ENCODE assay signal across 2 cellular contexts in the genomic region with DNA sequence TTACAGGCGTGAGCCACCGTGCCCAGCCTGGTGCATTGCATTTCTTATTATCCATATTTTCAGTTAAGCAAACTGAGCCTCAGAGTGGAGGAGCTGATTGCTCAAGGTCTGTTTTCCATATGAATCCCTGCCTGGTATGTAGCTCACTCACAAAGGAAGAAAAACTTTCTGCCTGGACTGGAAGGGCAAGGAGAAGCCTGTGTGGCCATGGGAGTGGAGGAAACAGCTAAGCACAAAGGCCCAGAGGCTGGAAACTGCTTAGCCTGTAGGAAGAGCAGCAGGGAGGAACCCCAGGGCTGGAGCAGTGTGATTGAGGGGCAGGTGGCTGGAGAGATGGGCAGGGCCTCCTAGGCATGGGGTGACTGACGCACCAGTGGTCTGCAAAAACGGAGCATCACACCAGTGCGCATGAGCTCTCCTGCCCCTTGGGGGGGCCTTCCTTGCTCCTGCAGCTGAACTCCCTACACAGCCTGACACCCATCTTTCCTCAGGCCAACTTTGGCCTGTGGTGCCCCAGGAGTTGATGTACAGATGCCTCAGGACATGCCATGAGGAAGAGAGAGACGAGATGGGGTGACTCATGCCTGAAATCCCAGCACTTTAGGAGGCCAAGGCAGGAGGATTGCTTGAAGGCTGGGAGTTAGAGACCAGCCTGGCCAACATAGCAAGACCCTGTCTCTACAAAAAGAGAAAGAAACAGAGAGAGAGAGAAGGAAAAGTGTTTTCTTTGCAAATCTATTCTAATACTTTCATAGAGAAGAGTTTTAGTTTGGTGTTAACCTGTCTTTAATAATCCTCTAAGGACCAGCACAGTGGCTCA.
TF ChIP-seq lines count a peak whose summit lies in the region.

No MANE protein-coding gene starts in this region.

TF ChIP-seq in H1, 55 proteins besides CTCF, POLR2A, EP300 and RAD21:
- TF ChIP-seq TAF1 (IDR thresholded peaks at IDR 0.05; ENCODE audit: low read depth, low read length) = 0 out of 2 replicates have a peak, but pooled peaks have one; percentile 34
- TF ChIP-seq KDM1A (IDR thresholded peaks at IDR 0.05; ENCODE audit: borderline replicate concordance, low read length) = peak; percentile 76; the same call in 1 of the 2 replicates
- no peak for TF ChIP-seq POLR2AphosphoS5 (IDR thresholded peaks at IDR 0.05; ENCODE audit: low read depth, low read length)
- no peak for TF ChIP-seq RFX5 (IDR thresholded peaks at IDR 0.05; ENCODE audit: borderline replicate concordance, low read depth, low read length)
- no peak for TF ChIP-seq SP2 (IDR thresholded peaks at IDR 0.05; ENCODE audit: low read length)
- no peak for TF ChIP-seq SRF (IDR thresholded peaks at IDR 0.05; ENCODE audit: low read depth, low read length)
- no peak for TF ChIP-seq CREB1 (IDR thresholded peaks at IDR 0.05)
- TF ChIP-seq, protein P1, sequence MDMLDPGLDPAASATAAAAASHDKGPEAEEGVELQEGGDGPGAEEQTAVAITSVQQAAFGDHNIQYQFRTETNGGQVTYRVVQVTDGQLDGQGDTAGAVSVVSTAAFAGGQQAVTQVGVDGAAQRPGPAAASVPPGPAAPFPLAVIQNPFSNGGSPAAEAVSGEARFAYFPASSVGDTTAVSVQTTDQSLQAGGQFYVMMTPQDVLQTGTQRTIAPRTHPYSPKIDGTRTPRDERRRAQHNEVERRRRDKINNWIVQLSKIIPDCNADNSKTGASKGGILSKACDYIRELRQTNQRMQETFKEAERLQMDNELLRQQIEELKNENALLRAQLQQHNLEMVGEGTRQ (IDR thresholded peaks at IDR 0.05; ENCODE audit: low read length) = no peak
- TF ChIP-seq SP4 (IDR thresholded peaks at IDR 0.05; ENCODE audit: low read length) = no peak
- TF ChIP-seq TAF7 (optimal IDR thresholded peaks at IDR 0.05; ENCODE audit: borderline replicate concordance, low read depth, low read length) = no peak
- TF ChIP-seq CEBPB (IDR thresholded peaks at IDR 0.05; ENCODE audit: low read depth, low read length) = peak; percentile 84
- no peak for TF ChIP-seq ZNF274 (IDR thresholded peaks at IDR 0.05; ENCODE audit: borderline replicate concordance, extremely low read depth, low read length)
- TF ChIP-seq FOSL1 (IDR thresholded peaks at IDR 0.05; ENCODE audit: insufficient read depth, low read depth, low read length) = no peak
- TF ChIP-seq BCL11A (IDR thresholded peaks at IDR 0.05; ENCODE audit: low read depth in 2 of 2, low read length in 2 of 2) = no peak
- peak; percentile 16 to 72; a peak in 1 of 4 replicates for TF ChIP-seq HDAC2 (IDR thresholded peaks at IDR 0.05; ENCODE audit: borderline replicate concordance in 1 of 2, low read depth in 2 of 2, low read length in 2 of 2)

TF ChIP-seq in HepG2, 621 proteins besides CTCF, POLR2A, EP300 and RAD21:
- TF ChIP-seq KDM1A (CRISPR knock-in tag; IDR thresholded peaks at IDR 0.05) (peak; percentile 30; the same call in 1 of the 2 replicates), KDM5B (CRISPR knock-in tag; IDR thresholded peaks at IDR 0.05; ENCODE audit: borderline replicate concordance) (0 out of 2 replicates have a peak, but pooled peaks have one; percentile 31), CEBPB (IDR thresholded peaks at IDR 0.05; ENCODE audit: borderline replicate concordance, low read depth, low read length) (peak; percentile 55; the same call in 1 of the 2 replicates), FOSL2 (CRISPR knock-in tag; IDR thresholded peaks at IDR 0.05) (peak; percentile 47; the same call in 1 of the 2 replicates), HNF4G (IDR thresholded peaks at IDR 0.05; ENCODE audit: borderline replicate concordance, low read depth, low read length) (no peak), HNF4G (CRISPR knock-in tag; IDR thresholded peaks at IDR 0.05; ENCODE audit: borderline replicate concordance, low read depth) (0 out of 2 replicates have a peak, but pooled peaks have one; percentile 20), ADNP (CRISPR knock-in tag; IDR thresholded peaks at IDR 0.05) (0 out of 2 replicates have a peak, but pooled peaks have one; percentile 29), CEBPG (CRISPR knock-in tag; IDR thresholded peaks at IDR 0.05) (peak; percentile 38; the same call in 1 of the 2 replicates), MTA1 (CRISPR knock-in tag; IDR thresholded peaks at IDR 0.05; ENCODE audit: borderline replicate concordance) (no peak), ZNF589 (CRISPR knock-in tag; conservative IDR thresholded peaks at IDR 0.05) (0 out of 2 replicates have a peak, but pooled peaks have one; percentile 29), TEAD3 (CRISPR knock-in tag; optimal IDR thresholded peaks at IDR 0.05; ENCODE audit: borderline replicate concordance) (peak; percentile 70), MLLT10 (CRISPR knock-in tag; IDR thresholded peaks at IDR 0.05) (no peak), ZNF484 (CRISPR knock-in tag; IDR thresholded peaks at IDR 0.05; ENCODE audit: borderline replicate concordance, low read depth) (no peak), ZMYM3 (CRISPR knock-in tag; IDR thresholded peaks at IDR 0.05) (peak; percentile 46; the same call in 1 of the 2 replicates), ZFP90 (CRISPR knock-in tag; IDR thresholded peaks at IDR 0.05; ENCODE audit: borderline replicate concordance) (no peak), ZNF460 (CRISPR knock-in tag; IDR thresholded peaks at IDR 0.05; ENCODE audit: borderline replicate concordance) (peak; percentile 58; the same call in 1 of the 2 replicates), ZNF121 (CRISPR knock-in tag; IDR thresholded peaks at IDR 0.05) (peak; percentile 95), SALL1 (CRISPR knock-in tag; IDR thresholded peaks at IDR 0.05) (peak; percentile 48; the same call in 1 of the 2 replicates)
- TF ChIP-seq, protein P2, sequence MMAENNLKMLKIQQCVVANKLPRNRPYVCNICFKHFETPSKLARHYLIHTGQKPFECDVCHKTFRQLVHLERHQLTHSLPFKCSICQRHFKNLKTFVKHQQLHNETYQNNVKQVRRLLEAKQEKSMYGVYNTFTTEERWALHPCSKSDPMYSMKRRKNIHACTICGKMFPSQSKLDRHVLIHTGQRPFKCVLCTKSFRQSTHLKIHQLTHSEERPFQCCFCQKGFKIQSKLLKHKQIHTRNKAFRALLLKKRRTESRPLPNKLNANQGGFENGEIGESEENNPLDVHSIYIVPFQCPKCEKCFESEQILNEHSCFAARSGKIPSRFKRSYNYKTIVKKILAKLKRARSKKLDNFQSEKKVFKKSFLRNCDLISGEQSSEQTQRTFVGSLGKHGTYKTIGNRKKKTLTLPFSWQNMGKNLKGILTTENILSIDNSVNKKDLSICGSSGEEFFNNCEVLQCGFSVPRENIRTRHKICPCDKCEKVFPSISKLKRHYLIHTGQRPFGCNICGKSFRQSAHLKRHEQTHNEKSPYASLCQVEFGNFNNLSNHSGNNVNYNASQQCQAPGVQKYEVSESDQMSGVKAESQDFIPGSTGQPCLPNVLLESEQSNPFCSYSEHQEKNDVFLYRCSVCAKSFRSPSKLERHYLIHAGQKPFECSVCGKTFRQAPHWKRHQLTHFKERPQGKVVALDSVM (CRISPR knock-in tag; IDR thresholded peaks at IDR 0.05) = peak; percentile 93
